Comparison of ENCODE assay signal across 1 cellular context in the genomic region with DNA sequence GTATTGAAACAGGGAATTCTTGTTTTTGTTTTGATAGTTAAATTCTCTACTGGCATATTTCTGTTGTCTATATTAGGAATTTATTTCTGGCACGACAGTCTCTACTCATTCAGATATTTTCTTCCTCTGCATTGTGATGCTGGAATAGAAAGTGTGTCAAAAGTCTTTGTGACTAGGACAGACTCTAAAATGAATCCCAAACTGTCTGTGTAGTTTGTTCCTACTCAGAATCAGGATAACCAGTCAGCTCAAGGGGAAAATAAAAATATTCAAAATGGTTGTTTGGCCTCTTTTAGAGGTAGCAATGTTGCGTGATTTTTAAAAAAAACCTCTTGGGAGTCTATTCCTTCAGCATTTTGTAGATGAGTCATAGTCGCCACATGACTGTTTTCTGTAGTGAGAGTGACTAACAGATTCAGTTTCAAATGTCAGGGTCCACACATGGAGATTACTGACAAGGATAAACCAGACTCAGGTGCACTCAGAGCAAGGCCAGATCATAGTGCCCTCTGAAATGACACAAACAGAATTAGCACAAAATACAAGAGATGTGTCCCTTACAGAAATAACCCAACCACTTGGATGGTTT.
TF ChIP-seq lines count a peak whose summit lies in the region.

No MANE protein-coding gene starts in this region.

TF ChIP-seq in GM12878, 131 proteins besides CTCF, POLR2A, EP300 and RAD21 (continued from another document and continues in another):
- TF ChIP-seq, protein P1, sequence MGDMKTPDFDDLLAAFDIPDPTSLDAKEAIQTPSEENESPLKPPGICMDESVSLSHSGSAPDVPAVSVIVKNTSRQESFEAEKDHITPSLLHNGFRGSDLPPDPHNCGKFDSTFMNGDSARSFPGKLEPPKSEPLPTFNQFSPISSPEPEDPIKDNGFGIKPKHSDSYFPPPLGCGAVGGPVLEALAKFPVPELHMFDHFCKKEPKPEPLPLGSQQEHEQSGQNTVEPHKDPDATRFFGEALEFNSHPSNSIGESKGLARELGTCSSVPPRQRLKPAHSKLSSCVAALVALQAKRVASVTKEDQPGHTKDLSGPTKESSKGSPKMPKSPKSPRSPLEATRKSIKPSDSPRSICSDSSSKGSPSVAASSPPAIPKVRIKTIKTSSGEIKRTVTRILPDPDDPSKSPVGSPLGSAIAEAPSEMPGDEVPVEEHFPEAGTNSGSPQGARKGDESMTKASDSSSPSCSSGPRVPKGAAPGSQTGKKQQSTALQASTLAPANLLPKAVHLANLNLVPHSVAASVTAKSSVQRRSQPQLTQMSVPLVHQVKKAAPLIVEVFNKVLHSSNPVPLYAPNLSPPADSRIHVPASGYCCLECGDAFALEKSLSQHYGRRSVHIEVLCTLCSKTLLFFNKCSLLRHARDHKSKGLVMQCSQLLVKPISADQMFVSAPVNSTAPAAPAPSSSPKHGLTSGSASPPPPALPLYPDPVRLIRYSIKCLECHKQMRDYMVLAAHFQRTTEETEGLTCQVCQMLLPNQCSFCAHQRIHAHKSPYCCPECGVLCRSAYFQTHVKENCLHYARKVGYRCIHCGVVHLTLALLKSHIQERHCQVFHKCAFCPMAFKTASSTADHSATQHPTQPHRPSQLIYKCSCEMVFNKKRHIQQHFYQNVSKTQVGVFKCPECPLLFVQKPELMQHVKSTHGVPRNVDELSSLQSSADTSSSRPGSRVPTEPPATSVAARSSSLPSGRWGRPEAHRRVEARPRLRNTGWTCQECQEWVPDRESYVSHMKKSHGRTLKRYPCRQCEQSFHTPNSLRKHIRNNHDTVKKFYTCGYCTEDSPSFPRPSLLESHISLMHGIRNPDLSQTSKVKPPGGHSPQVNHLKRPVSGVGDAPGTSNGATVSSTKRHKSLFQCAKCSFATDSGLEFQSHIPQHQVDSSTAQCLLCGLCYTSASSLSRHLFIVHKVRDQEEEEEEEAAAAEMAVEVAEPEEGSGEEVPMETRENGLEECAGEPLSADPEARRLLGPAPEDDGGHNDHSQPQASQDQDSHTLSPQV (IDR thresholded peaks at IDR 0.05) = no peak
- TF ChIP-seq NFIC (IDR thresholded peaks at IDR 0.05; ENCODE audit: low read depth, low read length) (peak; percentile 95), RB1 (IDR thresholded peaks at IDR 0.05; ENCODE audit: borderline replicate concordance) (no peak), FOXK2 (IDR thresholded peaks at IDR 0.05) (no peak), CREB1 (IDR thresholded peaks at IDR 0.05; ENCODE audit: low read depth) (0 out of 2 replicates have a peak, but pooled peaks have one; percentile 48), TCF7 (IDR thresholded peaks at IDR 0.05; ENCODE audit: borderline replicate concordance) (0 out of 2 replicates have a peak, but pooled peaks have one; percentile 45), KDM1A (IDR thresholded peaks at IDR 0.05; ENCODE audit: borderline replicate concordance) (no peak), YBX1 (IDR thresholded peaks at IDR 0.05) (no peak), ETV6 (conservative IDR thresholded peaks at IDR 0.05 in 1 of 2, IDR thresholded peaks at IDR 0.05 in 1 of 2; ENCODE audit: borderline replicate concordance in 1 of 2, low read depth in 1 of 2) (peak in 1 of 2 experiments; percentile 48; a peak in 1 of 4 replicates), SIX5 (IDR thresholded peaks at IDR 0.05; ENCODE audit: low read depth, low read length, severe bottlenecking) (no peak), BHLHE40 (IDR thresholded peaks at IDR 0.05; ENCODE audit: borderline replicate concordance in 1 of 2, low read depth in 2 of 2, low read length in 1 of 2) (no peak), CHD4 (IDR thresholded peaks at IDR 0.05) (no peak), CREM (IDR thresholded peaks at IDR 0.05; ENCODE audit: low read depth) (peak; percentile 77), ZSCAN29 (IDR thresholded peaks at IDR 0.05) (no peak), BRCA1 (IDR thresholded peaks at IDR 0.05; ENCODE audit: low read depth, low read length) (no peak), RCOR1 (conservative IDR thresholded peaks at IDR 0.05; ENCODE audit: low read depth, low read length) (no peak), SREBF2 (IDR thresholded peaks at IDR 0.05; ENCODE audit: low read length) (no peak), TARDBP (IDR thresholded peaks at IDR 0.05; ENCODE audit: borderline replicate concordance) (no peak), TBL1XR1 (IDR thresholded peaks at IDR 0.05; ENCODE audit: low read depth, low read length) (no peak), NRF1 (conservative IDR thresholded peaks at IDR 0.05; ENCODE audit: low read depth, low read length) (no peak), CHD1 (IDR thresholded peaks at IDR 0.05; ENCODE audit: low read depth, low read length) (no peak), NR2C2 (IDR thresholded peaks at IDR 0.05; ENCODE audit: borderline replicate concordance, control insufficient read depth, insufficient read length, low read depth) (no peak), CHD2 (IDR thresholded peaks at IDR 0.05; ENCODE audit: borderline replicate concordance, low read depth, low read length) (no peak), MEF2B (IDR thresholded peaks at IDR 0.05; ENCODE audit: partially characterized antibody, poor library complexity, severe bottlenecking) (no peak), HDAC2 (IDR thresholded peaks at IDR 0.05) (no peak), NBN (IDR thresholded peaks at IDR 0.05) (no peak), DPF2 (IDR thresholded peaks at IDR 0.05) (no peak), ZBED1 (IDR thresholded peaks at IDR 0.05; ENCODE audit: borderline replicate concordance) (peak; percentile 51; the same call in 1 of the 2 replicates)
- TF ChIP-seq, protein P2, sequence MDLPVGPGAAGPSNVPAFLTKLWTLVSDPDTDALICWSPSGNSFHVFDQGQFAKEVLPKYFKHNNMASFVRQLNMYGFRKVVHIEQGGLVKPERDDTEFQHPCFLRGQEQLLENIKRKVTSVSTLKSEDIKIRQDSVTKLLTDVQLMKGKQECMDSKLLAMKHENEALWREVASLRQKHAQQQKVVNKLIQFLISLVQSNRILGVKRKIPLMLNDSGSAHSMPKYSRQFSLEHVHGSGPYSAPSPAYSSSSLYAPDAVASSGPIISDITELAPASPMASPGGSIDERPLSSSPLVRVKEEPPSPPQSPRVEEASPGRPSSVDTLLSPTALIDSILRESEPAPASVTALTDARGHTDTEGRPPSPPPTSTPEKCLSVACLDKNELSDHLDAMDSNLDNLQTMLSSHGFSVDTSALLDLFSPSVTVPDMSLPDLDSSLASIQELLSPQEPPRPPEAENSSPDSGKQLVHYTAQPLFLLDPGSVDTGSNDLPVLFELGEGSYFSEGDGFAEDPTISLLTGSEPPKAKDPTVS (IDR thresholded peaks at IDR 0.05; ENCODE audit: low read depth, low read length) = no peak
- TF ChIP-seq, protein P3, sequence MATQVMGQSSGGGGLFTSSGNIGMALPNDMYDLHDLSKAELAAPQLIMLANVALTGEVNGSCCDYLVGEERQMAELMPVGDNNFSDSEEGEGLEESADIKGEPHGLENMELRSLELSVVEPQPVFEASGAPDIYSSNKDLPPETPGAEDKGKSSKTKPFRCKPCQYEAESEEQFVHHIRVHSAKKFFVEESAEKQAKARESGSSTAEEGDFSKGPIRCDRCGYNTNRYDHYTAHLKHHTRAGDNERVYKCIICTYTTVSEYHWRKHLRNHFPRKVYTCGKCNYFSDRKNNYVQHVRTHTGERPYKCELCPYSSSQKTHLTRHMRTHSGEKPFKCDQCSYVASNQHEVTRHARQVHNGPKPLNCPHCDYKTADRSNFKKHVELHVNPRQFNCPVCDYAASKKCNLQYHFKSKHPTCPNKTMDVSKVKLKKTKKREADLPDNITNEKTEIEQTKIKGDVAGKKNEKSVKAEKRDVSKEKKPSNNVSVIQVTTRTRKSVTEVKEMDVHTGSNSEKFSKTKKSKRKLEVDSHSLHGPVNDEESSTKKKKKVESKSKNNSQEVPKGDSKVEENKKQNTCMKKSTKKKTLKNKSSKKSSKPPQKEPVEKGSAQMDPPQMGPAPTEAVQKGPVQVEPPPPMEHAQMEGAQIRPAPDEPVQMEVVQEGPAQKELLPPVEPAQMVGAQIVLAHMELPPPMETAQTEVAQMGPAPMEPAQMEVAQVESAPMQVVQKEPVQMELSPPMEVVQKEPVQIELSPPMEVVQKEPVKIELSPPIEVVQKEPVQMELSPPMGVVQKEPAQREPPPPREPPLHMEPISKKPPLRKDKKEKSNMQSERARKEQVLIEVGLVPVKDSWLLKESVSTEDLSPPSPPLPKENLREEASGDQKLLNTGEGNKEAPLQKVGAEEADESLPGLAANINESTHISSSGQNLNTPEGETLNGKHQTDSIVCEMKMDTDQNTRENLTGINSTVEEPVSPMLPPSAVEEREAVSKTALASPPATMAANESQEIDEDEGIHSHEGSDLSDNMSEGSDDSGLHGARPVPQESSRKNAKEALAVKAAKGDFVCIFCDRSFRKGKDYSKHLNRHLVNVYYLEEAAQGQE (IDR thresholded peaks at IDR 0.05; ENCODE audit: low read depth, low read length) = no peak
- TF ChIP-seq, protein P4, sequence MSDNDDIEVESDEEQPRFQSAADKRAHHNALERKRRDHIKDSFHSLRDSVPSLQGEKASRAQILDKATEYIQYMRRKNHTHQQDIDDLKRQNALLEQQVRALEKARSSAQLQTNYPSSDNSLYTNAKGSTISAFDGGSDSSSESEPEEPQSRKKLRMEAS (IDR thresholded peaks at IDR 0.05; ENCODE audit: low read depth, low read length) = no peak
- TF ChIP-seq, protein P5, sequence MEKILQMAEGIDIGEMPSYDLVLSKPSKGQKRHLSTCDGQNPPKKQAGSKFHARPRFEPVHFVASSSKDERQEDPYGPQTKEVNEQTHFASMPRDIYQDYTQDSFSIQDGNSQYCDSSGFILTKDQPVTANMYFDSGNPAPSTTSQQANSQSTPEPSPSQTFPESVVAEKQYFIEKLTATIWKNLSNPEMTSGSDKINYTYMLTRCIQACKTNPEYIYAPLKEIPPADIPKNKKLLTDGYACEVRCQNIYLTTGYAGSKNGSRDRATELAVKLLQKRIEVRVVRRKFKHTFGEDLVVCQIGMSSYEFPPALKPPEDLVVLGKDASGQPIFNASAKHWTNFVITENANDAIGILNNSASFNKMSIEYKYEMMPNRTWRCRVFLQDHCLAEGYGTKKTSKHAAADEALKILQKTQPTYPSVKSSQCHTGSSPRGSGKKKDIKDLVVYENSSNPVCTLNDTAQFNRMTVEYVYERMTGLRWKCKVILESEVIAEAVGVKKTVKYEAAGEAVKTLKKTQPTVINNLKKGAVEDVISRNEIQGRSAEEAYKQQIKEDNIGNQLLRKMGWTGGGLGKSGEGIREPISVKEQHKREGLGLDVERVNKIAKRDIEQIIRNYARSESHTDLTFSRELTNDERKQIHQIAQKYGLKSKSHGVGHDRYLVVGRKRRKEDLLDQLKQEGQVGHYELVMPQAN (conservative IDR thresholded peaks at IDR 0.05) = no peak
- TF ChIP-seq, protein P6, sequence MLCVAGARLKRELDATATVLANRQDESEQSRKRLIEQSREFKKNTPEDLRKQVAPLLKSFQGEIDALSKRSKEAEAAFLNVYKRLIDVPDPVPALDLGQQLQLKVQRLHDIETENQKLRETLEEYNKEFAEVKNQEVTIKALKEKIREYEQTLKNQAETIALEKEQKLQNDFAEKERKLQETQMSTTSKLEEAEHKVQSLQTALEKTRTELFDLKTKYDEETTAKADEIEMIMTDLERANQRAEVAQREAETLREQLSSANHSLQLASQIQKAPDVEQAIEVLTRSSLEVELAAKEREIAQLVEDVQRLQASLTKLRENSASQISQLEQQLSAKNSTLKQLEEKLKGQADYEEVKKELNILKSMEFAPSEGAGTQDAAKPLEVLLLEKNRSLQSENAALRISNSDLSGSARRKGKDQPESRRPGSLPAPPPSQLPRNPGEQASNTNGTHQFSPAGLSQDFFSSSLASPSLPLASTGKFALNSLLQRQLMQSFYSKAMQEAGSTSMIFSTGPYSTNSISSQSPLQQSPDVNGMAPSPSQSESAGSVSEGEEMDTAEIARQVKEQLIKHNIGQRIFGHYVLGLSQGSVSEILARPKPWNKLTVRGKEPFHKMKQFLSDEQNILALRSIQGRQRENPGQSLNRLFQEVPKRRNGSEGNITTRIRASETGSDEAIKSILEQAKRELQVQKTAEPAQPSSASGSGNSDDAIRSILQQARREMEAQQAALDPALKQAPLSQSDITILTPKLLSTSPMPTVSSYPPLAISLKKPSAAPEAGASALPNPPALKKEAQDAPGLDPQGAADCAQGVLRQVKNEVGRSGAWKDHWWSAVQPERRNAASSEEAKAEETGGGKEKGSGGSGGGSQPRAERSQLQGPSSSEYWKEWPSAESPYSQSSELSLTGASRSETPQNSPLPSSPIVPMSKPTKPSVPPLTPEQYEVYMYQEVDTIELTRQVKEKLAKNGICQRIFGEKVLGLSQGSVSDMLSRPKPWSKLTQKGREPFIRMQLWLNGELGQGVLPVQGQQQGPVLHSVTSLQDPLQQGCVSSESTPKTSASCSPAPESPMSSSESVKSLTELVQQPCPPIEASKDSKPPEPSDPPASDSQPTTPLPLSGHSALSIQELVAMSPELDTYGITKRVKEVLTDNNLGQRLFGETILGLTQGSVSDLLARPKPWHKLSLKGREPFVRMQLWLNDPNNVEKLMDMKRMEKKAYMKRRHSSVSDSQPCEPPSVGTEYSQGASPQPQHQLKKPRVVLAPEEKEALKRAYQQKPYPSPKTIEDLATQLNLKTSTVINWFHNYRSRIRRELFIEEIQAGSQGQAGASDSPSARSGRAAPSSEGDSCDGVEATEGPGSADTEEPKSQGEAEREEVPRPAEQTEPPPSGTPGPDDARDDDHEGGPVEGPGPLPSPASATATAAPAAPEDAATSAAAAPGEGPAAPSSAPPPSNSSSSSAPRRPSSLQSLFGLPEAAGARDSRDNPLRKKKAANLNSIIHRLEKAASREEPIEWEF (IDR thresholded peaks at IDR 0.05; ENCODE audit: insufficient replicate concordance, low read depth, low read length) = no peak
- TF ChIP-seq, protein P7, sequence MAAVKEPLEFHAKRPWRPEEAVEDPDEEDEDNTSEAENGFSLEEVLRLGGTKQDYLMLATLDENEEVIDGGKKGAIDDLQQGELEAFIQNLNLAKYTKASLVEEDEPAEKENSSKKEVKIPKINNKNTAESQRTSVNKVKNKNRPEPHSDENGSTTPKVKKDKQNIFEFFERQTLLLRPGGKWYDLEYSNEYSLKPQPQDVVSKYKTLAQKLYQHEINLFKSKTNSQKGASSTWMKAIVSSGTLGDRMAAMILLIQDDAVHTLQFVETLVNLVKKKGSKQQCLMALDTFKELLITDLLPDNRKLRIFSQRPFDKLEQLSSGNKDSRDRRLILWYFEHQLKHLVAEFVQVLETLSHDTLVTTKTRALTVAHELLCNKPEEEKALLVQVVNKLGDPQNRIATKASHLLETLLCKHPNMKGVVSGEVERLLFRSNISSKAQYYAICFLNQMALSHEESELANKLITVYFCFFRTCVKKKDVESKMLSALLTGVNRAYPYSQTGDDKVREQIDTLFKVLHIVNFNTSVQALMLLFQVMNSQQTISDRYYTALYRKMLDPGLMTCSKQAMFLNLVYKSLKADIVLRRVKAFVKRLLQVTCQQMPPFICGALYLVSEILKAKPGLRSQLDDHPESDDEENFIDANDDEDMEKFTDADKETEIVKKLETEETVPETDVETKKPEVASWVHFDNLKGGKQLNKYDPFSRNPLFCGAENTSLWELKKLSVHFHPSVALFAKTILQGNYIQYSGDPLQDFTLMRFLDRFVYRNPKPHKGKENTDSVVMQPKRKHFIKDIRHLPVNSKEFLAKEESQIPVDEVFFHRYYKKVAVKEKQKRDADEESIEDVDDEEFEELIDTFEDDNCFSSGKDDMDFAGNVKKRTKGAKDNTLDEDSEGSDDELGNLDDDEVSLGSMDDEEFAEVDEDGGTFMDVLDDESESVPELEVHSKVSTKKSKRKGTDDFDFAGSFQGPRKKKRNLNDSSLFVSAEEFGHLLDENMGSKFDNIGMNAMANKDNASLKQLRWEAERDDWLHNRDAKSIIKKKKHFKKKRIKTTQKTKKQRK (IDR thresholded peaks at IDR 0.05; ENCODE audit: low read depth, low read length) = no peak
